19 cellular contexts compared by ENCODE assay signal in genomic region chr6:5537967-5538366, GRCh38.
DNase-seq lines count a peak whose midpoint lies in the region; ATAC-seq, FAIRE-seq and TF ChIP-seq lines count a peak whose summit lies in the region.
"Had no signal": no experiment of that assay in that cellular context is flagged by ENCODE, and none has a peak within 500 bp of the region (broad histone marks: within the 10 kb centered on the region; RNA-seq: fewer than 3 reads in every experiment).

No MANE protein-coding gene starts in this region.

- no peak overlapping the region for H4K5ac ChIP-seq in IMR-90 (ENCODE audit: low read depth, low read length)

- H3K27me3 ChIP-seq in IMR-90 (ENCODE audit: control insufficient read depth, insufficient read depth, low read length) (no peaks in the 10 kb centered on the region), bronchial epithelial cell (ENCODE audit: control insufficient read depth, insufficient read depth, low read length) (no peaks in the 10 kb centered on the region)
- H3K27me3 ChIP-seq: esophagus squamous epithelium, neutrophil, thyroid gland had no signal

- H3K9me3 Mint-ChIP-seq in glutamatergic neuron (ENCODE audit: unreplicated experiment) = peaks cover 4% of the 10 kb centered on the region
- H3K9me3 Mint-ChIP-seq: activated B cell treated with CpG ODN at 0.5 μM for 24 hours; CD8-positive, alpha-beta T cell had no signal

- no peak overlapping the region for H2BK20ac ChIP-seq in IMR-90 (ENCODE audit: low read depth, low read length)

- in situ Hi-C loops in IMR-90 (cut with MboI; ENCODE audit: low sequenced_read_pairs) = no loop called here

- H2AK9ac ChIP-seq in IMR-90 (replicated peaks; ENCODE audit: low read depth, low read length, poor library complexity) = no peak overlapping the region

- H2BK15ac ChIP-seq in IMR-90 (ENCODE audit: low read depth, low read length) = no peak overlapping the region

- ATAC-seq in IMR-90 (ENCODE audit: low read depth) = peak; percentile 85
- ATAC-seq in left colon = peak; percentile 67
- ATAC-seq in GM21786 (IDR thresholded peaks at IDR 0.05; ENCODE audit: unreplicated experiment) = no peak
- no peak for ATAC-seq in esophagus mucosa
- no peak for ATAC-seq in left ventricle myocardium superior
- ATAC-seq: CD8-positive, alpha-beta T cell; Right ventricle myocardium inferior had no signal

- H3K14ac ChIP-seq in IMR-90 (replicated peaks; ENCODE audit: low read depth, low read length) = no peak overlapping the region

- no peak for TF ChIP-seq POLR2A in IMR-90 (IDR thresholded peaks at IDR 0.05; ENCODE audit: low read depth, low read length)

- H3K9ac ChIP-seq in IMR-90 (ENCODE audit: low read depth, low read length) = no peak overlapping the region

- no peak overlapping the region for H3K4me2 ChIP-seq in IMR-90 (ENCODE audit: low read depth, low read length)

- intact Hi-C loops in IMR-90 (cut with micrococcal nuclease) = no loop called here
- intact Hi-C loops in left colon (cut with DNase I, micrococcal nuclease) = no loop called here
- intact Hi-C loops in left ventricle myocardium superior (cut with micrococcal nuclease) = no loop called here

- dilution Hi-C loops in IMR-90 (cut with HindIII; ENCODE audit: low sequenced_read_pairs, unreplicated experiment) = no loop called here

- H3K27ac ChIP-seq in IMR-90 (ENCODE audit: insufficient read depth, low read length) = no peak overlapping the region
- H3K27ac ChIP-seq: esophagus squamous epithelium, neutrophil, thyroid gland had no signal

- no TSS peak for BruUV-seq in IMR-90 (replicated peaks; lab: Mats Ljungman, UMichigan)

- H3K56ac ChIP-seq in IMR-90 (ENCODE audit: extremely low read depth, insufficient read depth, low read length) = no peak overlapping the region

- TF ChIP-seq CTCF in IMR-90 (conservative IDR thresholded peaks at IDR 0.05; ENCODE audit: low read depth, low read length) (no peak), bronchial epithelial cell (IDR thresholded peaks at IDR 0.05; ENCODE audit: insufficient read depth, low read length, severe bottlenecking) (no peak), glutamatergic neuron (IDR thresholded peaks at IDR 0.05; ENCODE audit: partially characterized antibody, unreplicated experiment) (no peak)

- H2BK120ac ChIP-seq in IMR-90 (ENCODE audit: low read depth, low read length) = no peak overlapping the region

- TF ChIP-seq RAD21 in IMR-90 (IDR thresholded peaks at IDR 0.05; ENCODE audit: low read length) = no peak

- POLR2A ChIA-PET in IMR-90 (lab: Charles Lee; ENCODE audit: unreplicated experiment) = no interaction called here

- peaks cover 5% of the 10 kb centered on the region for H3K27me3 Mint-ChIP-seq in glutamatergic neuron (ENCODE audit: unreplicated experiment)
- H3K27me3 Mint-ChIP-seq: activated B cell treated with CpG ODN at 0.5 μM for 24 hours; activated naive CD8-positive, alpha-beta T cell treated with anti-CD3 and anti-CD28 coated beads, Interleukin-2, amount 10 ng/mL, durations not matched to agents 7 days and 5 days had no signal

- no peak overlapping the region for H2AFZ ChIP-seq in IMR-90 (replicated peaks; ENCODE audit: low read length, poor library complexity)

- H4K91ac ChIP-seq in IMR-90 (ENCODE audit: insufficient read depth, low read depth, low read length) = no peak overlapping the region

- H2AK5ac ChIP-seq in IMR-90 (ENCODE audit: low read depth, low read length) = no peak overlapping the region

- no peak overlapping the region for H3K23ac ChIP-seq in IMR-90 (ENCODE audit: low read depth, low read length)

- CTCF ChIA-PET in IMR-90 (lab: Yijun Ruan, JAX) = no interaction called here

- H3K4me3 Mint-ChIP-seq in glutamatergic neuron (ENCODE audit: unreplicated experiment) = no peak overlapping the region
- H3K4me3 Mint-ChIP-seq: activated B cell treated with CpG ODN at 0.5 μM for 24 hours; activated naive CD8-positive, alpha-beta T cell treated with anti-CD3 and anti-CD28 coated beads, Interleukin-2, amount 10 ng/mL, durations not matched to agents 7 days and 5 days; CD8-positive, alpha-beta T cell; T-helper 1 cell treated with Interleukin-12 subunit alpha and Interleukin-12 subunit beta and Interleukin-4 antibody, amounts not matched to agents 30 μg/mL and 1 μg/mL, for 36 hours had no signal

- H3K4me3 ChIP-seq in IMR-90 (ENCODE audit: insufficient read depth, low read depth, low read length) (no peak overlapping the region), bronchial epithelial cell (ENCODE audit: low read depth, low read length) (no peak overlapping the region)
- H3K4me3 ChIP-seq: esophagus squamous epithelium, thyroid gland had no signal

- no peak overlapping the region for H3K27ac Mint-ChIP-seq in glutamatergic neuron (ENCODE audit: unreplicated experiment)
- H3K27ac Mint-ChIP-seq: activated B cell treated with CpG ODN at 0.5 μM for 24 hours; activated naive CD8-positive, alpha-beta T cell treated with anti-CD3 and anti-CD28 coated beads, Interleukin-2, amount 10 ng/mL, durations not matched to agents 7 days and 5 days; CD8-positive, alpha-beta T cell; T-helper 1 cell treated with Interleukin-12 subunit alpha and Interleukin-12 subunit beta and Interleukin-4 antibody, amounts not matched to agents 30 μg/mL and 1 μg/mL, for 36 hours had no signal

- H3K36me3 ChIP-seq in IMR-90 (ENCODE audit: control insufficient read depth, insufficient read depth, low read length) (no peaks in the 10 kb centered on the region), bronchial epithelial cell (ENCODE audit: control insufficient read depth, insufficient read depth, low read length) (no peaks in the 10 kb centered on the region)
- H3K36me3 ChIP-seq: esophagus squamous epithelium, neutrophil, thyroid gland had no signal

- FAIRE-seq in bronchial epithelial cell (lab: Jason Lieb, UNC) = no peak

- no peaks in the 10 kb centered on the region for H4K20me1 ChIP-seq in IMR-90 (ENCODE audit: insufficient read depth, low read length)

- H3K36me3 Mint-ChIP-seq in glutamatergic neuron (ENCODE audit: unreplicated experiment) = no peaks in the 10 kb centered on the region

- no peak overlapping the region for H4K8ac ChIP-seq in IMR-90 (ENCODE audit: low read depth in 2 of 2, low read length in 2 of 2)

- DNase-seq in AG08395 (ENCODE audit: low spot score) (peak; percentile 84), IMR-90 (peak; percentile 31), bronchial epithelial cell (ENCODE audit: low read depth) (peak; percentile 44), left colon (no peak), glutamatergic neuron (no peak), left ventricle myocardium superior (no peak)
- DNase-seq: activated B cell treated with CpG ODN at 0.5 μM for 24 hours; activated naive CD8-positive, alpha-beta T cell treated with anti-CD3 and anti-CD28 coated beads, Interleukin-2, amount 10 ng/mL, durations not matched to agents 7 days and 5 days; CD8-positive, alpha-beta T cell; DMS53; esophagus squamous epithelium; NCI-H187 treated with DMSO at 0.1 percent for 48 hours; stimulated activated CD4-positive, alpha-beta T cell treated with anti-CD3 and anti-CD28 coated beads, Interleukin-12 subunit alpha, Interleukin-12 subunit beta, amount 100 ng/mL, for 4 hours; thyroid gland had no signal

- 0 out of 2 replicates have a peak, but pooled peaks cover 2% of the 10 kb centered on the region for H3K4me1 ChIP-seq in IMR-90 (ENCODE audit: control insufficient read depth, insufficient read depth, low read length)
- H3K4me1 ChIP-seq: esophagus squamous epithelium, thyroid gland had no signal

- no peak overlapping the region for H3K4ac ChIP-seq in IMR-90 (ENCODE audit: low read depth, low read length)

- H3K4me1 Mint-ChIP-seq in glutamatergic neuron (ENCODE audit: low read depth, unreplicated experiment) = peaks cover 2% of the 10 kb centered on the region
- H3K4me1 Mint-ChIP-seq: activated B cell treated with CpG ODN at 0.5 μM for 24 hours had no signal

- no peaks in the 10 kb centered on the region; the same call in 1 of the 2 replicates for H3K9me1 ChIP-seq in IMR-90 (ENCODE audit: insufficient read depth, low read length)

- no peaks in the 10 kb centered on the region for H3K9me3 ChIP-seq in IMR-90 (ENCODE audit: control insufficient read depth, insufficient read depth, low read length)
- H3K9me3 ChIP-seq: esophagus squamous epithelium, neutrophil, thyroid gland had no signal

- H2BK5ac ChIP-seq in IMR-90 (ENCODE audit: low read depth, low read length, poor library complexity, severe bottlenecking) = peak overlapping the region; percentile 11

- H3K79me1 ChIP-seq in IMR-90 (ENCODE audit: low read depth in 1 of 2, low read length in 2 of 2) = no peaks in the 10 kb centered on the region

- WGBS in IMR-90 (ENCODE audit: extremely low coverage in 2 of 2, insufficient read length in 1 of 2), 2 experiments = no CpG with 5 or more reads among the region's 1 CpG

- no peak overlapping the region for H3K18ac ChIP-seq in IMR-90 (ENCODE audit: low read depth, low read length)

TF ChIP-seq in IMR-90, 13 proteins besides CTCF, POLR2A, EP300 and RAD21 (continues in another document):
- TF ChIP-seq MAZ (IDR thresholded peaks at IDR 0.05; ENCODE audit: borderline replicate concordance, low read depth, low read length) (no peak), BHLHE40 (IDR thresholded peaks at IDR 0.05; ENCODE audit: low read depth, low read length) (no peak), FOS (IDR thresholded peaks at IDR 0.05; ENCODE audit: low read depth, low read length) (no peak), CEBPB (IDR thresholded peaks at IDR 0.05; ENCODE audit: low read depth, low read length) (no peak), NFE2L2 (IDR thresholded peaks at IDR 0.05; ENCODE audit: low read depth, low read length) (no peak), CHD1 (IDR thresholded peaks at IDR 0.05; ENCODE audit: low read depth, low read length) (no peak), ELK1 (IDR thresholded peaks at IDR 0.05; ENCODE audit: borderline replicate concordance, low read depth, low read length) (no peak), SMC3 (IDR thresholded peaks at IDR 0.05; ENCODE audit: low read depth, low read length) (no peak), USF2 (IDR thresholded peaks at IDR 0.05; ENCODE audit: low read depth, low read length) (no peak)

Comparison
In these comparisons a context has a peak if more than half of its experiments do, and no peak if none do; other contexts are left out.
1. DNase-seq: peak in AG08395 (single experiment), IMR-90 (single experiment) and bronchial epithelial cell (single experiment); none in left colon (0 of 2), glutamatergic neuron (single experiment) and left ventricle myocardium superior (single experiment).
2. ATAC-seq: peak in IMR-90 (single experiment) and left colon (single experiment); none in GM21786 (single experiment), esophagus mucosa (single experiment) and left ventricle myocardium superior (single experiment).